Comparison of ENCODE assay signal across 8 cellular contexts in the genomic region with DNA sequence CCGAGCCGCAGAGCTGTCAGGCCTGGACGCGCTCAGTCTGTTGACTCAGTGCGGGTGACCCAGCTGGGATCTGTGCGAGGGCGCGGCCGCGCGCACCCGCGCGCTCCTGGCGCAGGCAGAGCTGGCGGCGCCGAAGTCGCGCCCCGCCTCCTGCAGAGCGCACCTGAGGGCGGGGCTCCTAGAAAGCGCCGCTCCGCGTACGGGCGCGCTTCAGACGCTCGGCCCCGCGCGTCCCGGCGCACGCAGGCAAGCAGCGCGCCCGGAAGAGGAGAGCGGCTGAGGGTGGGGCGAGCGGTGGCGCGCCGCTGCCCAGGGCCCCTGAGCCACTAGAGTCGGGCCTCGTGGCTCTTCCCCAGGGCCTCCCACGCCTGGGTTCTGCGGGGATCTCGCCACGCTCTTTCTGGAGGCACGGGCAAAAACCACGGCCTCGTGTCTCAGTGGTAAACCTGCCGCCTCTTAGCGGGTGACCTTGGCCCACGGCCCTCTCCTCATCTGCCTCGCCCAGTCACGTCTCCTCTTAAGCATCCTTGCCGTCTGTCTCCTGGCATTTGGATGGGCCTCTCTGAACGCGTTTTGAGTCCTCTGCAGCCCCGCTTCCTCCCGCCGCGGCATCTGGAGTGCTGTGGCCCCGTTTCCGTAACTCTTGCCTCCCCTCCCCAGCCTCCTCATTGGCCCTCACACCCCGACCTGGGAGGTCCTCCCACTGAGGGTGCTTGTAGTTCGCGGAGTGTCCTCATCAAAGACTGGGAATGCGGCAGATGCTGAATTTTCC. TPM values are rescaled to one million over a fixed set of nuclear protein-coding genes. Genes with fewer than 3 reads are reported as not detected.
DNase-seq lines count a peak whose midpoint lies in the region; FAIRE-seq and TF ChIP-seq lines count a peak whose summit lies in the region.

A gene with protein sequence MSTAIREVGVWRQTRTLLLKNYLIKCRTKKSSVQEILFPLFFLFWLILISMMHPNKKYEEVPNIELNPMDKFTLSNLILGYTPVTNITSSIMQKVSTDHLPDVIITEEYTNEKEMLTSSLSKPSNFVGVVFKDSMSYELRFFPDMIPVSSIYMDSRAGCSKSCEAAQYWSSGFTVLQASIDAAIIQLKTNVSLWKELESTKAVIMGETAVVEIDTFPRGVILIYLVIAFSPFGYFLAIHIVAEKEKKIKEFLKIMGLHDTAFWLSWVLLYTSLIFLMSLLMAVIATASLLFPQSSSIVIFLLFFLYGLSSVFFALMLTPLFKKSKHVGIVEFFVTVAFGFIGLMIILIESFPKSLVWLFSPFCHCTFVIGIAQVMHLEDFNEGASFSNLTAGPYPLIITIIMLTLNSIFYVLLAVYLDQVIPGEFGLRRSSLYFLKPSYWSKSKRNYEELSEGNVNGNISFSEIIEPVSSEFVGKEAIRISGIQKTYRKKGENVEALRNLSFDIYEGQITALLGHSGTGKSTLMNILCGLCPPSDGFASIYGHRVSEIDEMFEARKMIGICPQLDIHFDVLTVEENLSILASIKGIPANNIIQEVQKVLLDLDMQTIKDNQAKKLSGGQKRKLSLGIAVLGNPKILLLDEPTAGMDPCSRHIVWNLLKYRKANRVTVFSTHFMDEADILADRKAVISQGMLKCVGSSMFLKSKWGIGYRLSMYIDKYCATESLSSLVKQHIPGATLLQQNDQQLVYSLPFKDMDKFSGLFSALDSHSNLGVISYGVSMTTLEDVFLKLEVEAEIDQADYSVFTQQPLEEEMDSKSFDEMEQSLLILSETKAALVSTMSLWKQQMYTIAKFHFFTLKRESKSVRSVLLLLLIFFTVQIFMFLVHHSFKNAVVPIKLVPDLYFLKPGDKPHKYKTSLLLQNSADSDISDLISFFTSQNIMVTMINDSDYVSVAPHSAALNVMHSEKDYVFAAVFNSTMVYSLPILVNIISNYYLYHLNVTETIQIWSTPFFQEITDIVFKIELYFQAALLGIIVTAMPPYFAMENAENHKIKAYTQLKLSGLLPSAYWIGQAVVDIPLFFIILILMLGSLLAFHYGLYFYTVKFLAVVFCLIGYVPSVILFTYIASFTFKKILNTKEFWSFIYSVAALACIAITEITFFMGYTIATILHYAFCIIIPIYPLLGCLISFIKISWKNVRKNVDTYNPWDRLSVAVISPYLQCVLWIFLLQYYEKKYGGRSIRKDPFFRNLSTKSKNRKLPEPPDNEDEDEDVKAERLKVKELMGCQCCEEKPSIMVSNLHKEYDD (N-terminal part only) (minus strand): TSS at position 74 of the 772 bp plus-strand sequence. CDS start 12,718 bp downstream, outside the sequence.

- H3K4me3 ChIP-seq in MG63 (peak within 1 kb of the TSS; percentile 77), neuronal stem cell (ENCODE audit: low read length in 2 of 2) (peak within 1 kb of the TSS; percentile 50 to 86), subcutaneous abdominal adipose tissue (ENCODE audit: low read depth in 1 of 5, low read length in 5 of 5) (peak within 1 kb of the TSS; percentile 84 to 94 (median 87))

- H3K4ac ChIP-seq in H9 (ENCODE audit: low read depth, low read length) (no peak within 1 kb of the TSS), neuronal stem cell (ENCODE audit: low read length) (peak within 1 kb of the TSS; percentile 76)

- peak within 1 kb of the TSS; percentile 89 to 90 for H3K4me3 Mint-ChIP-seq in H9
- H3K4me3 Mint-ChIP-seq in activated naive CD4-positive, alpha-beta T cell treated with anti-CD3 and anti-CD28 coated beads for 36 hours = peak within 1 kb of the TSS; percentile 93

- H3K27me3 Mint-ChIP-seq in H9 (ENCODE audit: low read depth) = peaks cover 47% of the 10 kb centered on the region
- peaks cover 2% of the 10 kb centered on the region for H3K27me3 Mint-ChIP-seq in activated naive CD4-positive, alpha-beta T cell treated with anti-CD3 and anti-CD28 coated beads for 36 hours (ENCODE audit: low read depth)

- CTCF ChIA-PET in activated naive CD4-positive, alpha-beta T cell treated with anti-CD3 and anti-CD28 coated beads for 36 hours (lab: Charles Lee) = interaction anchor here (1.2 to 1.6 kb wide), 2 partner anchors 68 to 241 kb away, joined by 3 to 5 read pairs; no protein-coding TSS in a partner anchor

- peaks cover 22 to 43% of the 10 kb centered on the region in 2 experiments for H3K4me1 Mint-ChIP-seq in H9
- H3K4me1 Mint-ChIP-seq in activated naive CD4-positive, alpha-beta T cell treated with anti-CD3 and anti-CD28 coated beads for 36 hours (ENCODE audit: low read depth) = peaks cover 31% of the 10 kb centered on the region

- H3K79me1 ChIP-seq in H9 (ENCODE audit: insufficient read depth, low read depth, low read length, poor library complexity, severe bottlenecking) (no peaks in the 10 kb centered on the region), neuronal stem cell (ENCODE audit: low read depth, low read length) (peaks cover 2% of the 10 kb centered on the region)

- peaks cover 2 to 19% (median 5%) of the 10 kb centered on the region in 3 experiments; a peak in 4 of 7 replicates for H3K36me3 Mint-ChIP-seq in H9 (ENCODE audit: insufficient read depth in 1 of 3, low read depth in 3 of 3)
- H3K36me3 Mint-ChIP-seq in activated naive CD4-positive, alpha-beta T cell treated with anti-CD3 and anti-CD28 coated beads for 36 hours (ENCODE audit: low read depth) = peaks cover 2% of the 10 kb centered on the region

- intact Hi-C loops in activated naive CD4-positive, alpha-beta T cell treated with anti-CD3 and anti-CD28 coated beads for 36 hours (cut with micrococcal nuclease) = loop anchor here (1.0 to 2.0 kb wide), 5 partner anchors 87 to 1332 kb away; a partner anchor contains a TSS

- TF ChIP-seq CTCF in H9 (conservative IDR thresholded peaks at IDR 0.05) = no peak

- H2AK5ac ChIP-seq in H9 (ENCODE audit: insufficient read length, low read length) (no peak within 1 kb of the TSS), neuronal stem cell (ENCODE audit: low read depth, low read length) (peak within 1 kb of the TSS; percentile 75)

- H3K18ac ChIP-seq in H9 (ENCODE audit: insufficient read length, low read depth, low read length) (peak within 1 kb of the TSS; percentile 36), neuronal stem cell (ENCODE audit: low read length) (peak within 1 kb of the TSS; percentile 95)

- FAIRE-seq in frontal cortex (lab: Jason Lieb, UNC) = no peak

- no peak within 1 kb of the TSS for H2BK12ac ChIP-seq in H9 (ENCODE audit: insufficient read length, low read depth, low read length)
- peak within 1 kb of the TSS; percentile 82 for H2BK12ac ChIP-seq in neuronal stem cell (ENCODE audit: low read length)

- H3K36me3 ChIP-seq in MG63 (no peaks in the 10 kb centered on the region), neuronal stem cell (replicated peaks in 1 of 2; ENCODE audit: control insufficient read depth in 2 of 2, insufficient read depth in 2 of 2, low read length in 2 of 2) (no peaks in the 10 kb centered on the region), subcutaneous abdominal adipose tissue (ENCODE audit: control insufficient read depth in 5 of 5, insufficient read depth in 5 of 5, low read length in 5 of 5) (no peaks in the 10 kb centered on the region)

- no peak within 1 kb of the TSS for H3T11ph ChIP-seq in H9 (ENCODE audit: low read length)

- peak within 1 kb of the TSS in 1 of 3 experiments; percentile 39; a peak in 1 of 7 replicates for H3K27ac Mint-ChIP-seq in H9
- H3K27ac Mint-ChIP-seq in activated naive CD4-positive, alpha-beta T cell treated with anti-CD3 and anti-CD28 coated beads for 36 hours = peak within 1 kb of the TSS; percentile 95

- H3K56ac ChIP-seq in H9 (ENCODE audit: insufficient read length, low read depth, low read length) = no peak within 1 kb of the TSS

- H3K14ac ChIP-seq in H9 (ENCODE audit: insufficient read depth, low read length) (peak within 1 kb of the TSS; percentile 55), neuronal stem cell (ENCODE audit: low read length) (peak within 1 kb of the TSS; percentile 97)

- H3K23ac ChIP-seq in H9 (ENCODE audit: insufficient read length, low read depth, low read length) (no peak within 1 kb of the TSS), neuronal stem cell (ENCODE audit: low read depth, low read length, poor library complexity) (peak within 1 kb of the TSS; percentile 89)

- H3K27ac ChIP-seq in H9 (ENCODE audit: insufficient read length, low read depth, low read length) (no peak within 1 kb of the TSS), neuronal stem cell (replicated peaks; ENCODE audit: low read length) (no peak within 1 kb of the TSS), subcutaneous abdominal adipose tissue (ENCODE audit: low read depth, low read length) (peak within 1 kb of the TSS; percentile 94)

- no CpG with 5 or more reads among the region's 74 CpGs for WGBS in H9 (ENCODE audit: extremely low coverage, insufficient read length, low lambda C conversion rate)
- WGBS in neuronal stem cell (ENCODE audit: extremely low coverage in 2 of 2, insufficient read length in 2 of 2, insufficient replicate concordance in 1 of 2), 2 donors = no CpG with 5 or more reads among the region's 74 CpGs

- no peak within 1 kb of the TSS for H2BK20ac ChIP-seq in H9 (ENCODE audit: low read depth, low read length, poor library complexity, severe bottlenecking)

- H3K4me2 ChIP-seq in H9 (ENCODE audit: insufficient read depth, insufficient read length, low read length) (peak within 1 kb of the TSS; percentile 96), neuronal stem cell (ENCODE audit: insufficient read depth, low read length, poor library complexity, severe bottlenecking) (peak within 1 kb of the TSS; percentile 99)

- H4K8ac ChIP-seq in H9 (replicated peaks; ENCODE audit: insufficient read length, low read depth, low read length) (no peak within 1 kb of the TSS), neuronal stem cell (ENCODE audit: low read depth, low read length) (peak within 1 kb of the TSS; percentile 92)

- peaks cover 19% of the 10 kb centered on the region in 2 experiments for H3K9me3 Mint-ChIP-seq in H9
- peaks cover 8% of the 10 kb centered on the region for H3K9me3 Mint-ChIP-seq in activated naive CD4-positive, alpha-beta T cell treated with anti-CD3 and anti-CD28 coated beads for 36 hours

- DNase-seq in ELR (ENCODE audit: low read depth) (peak; percentile 95), H9 (peak; percentile 95), MG63 (peak; percentile 93), SIG-M5 treated with dmso at 0.1 percent for 504 hours (lab: John Stamatoyannopoulos, UW; ENCODE audit: unreplicated experiment) (peak; percentile 95), frontal cortex (ENCODE audit: low spot score in 2 of 2) (peak; percentile 81 to 83), neuronal stem cell (ENCODE audit: low spot score) (peak; percentile 83)
- peak; percentile 92 for DNase-seq in activated naive CD4-positive, alpha-beta T cell treated with anti-CD3 and anti-CD28 coated beads for 36 hours

- no peak within 1 kb of the TSS for H2AFZ ChIP-seq in H9 (ENCODE audit: low read length)
- peak within 1 kb of the TSS; percentile 100 for H2AFZ ChIP-seq in neuronal stem cell (ENCODE audit: low read length)

- H2BK120ac ChIP-seq in H9 (ENCODE audit: low read depth, low read length, poor library complexity, severe bottlenecking) = no peak within 1 kb of the TSS
- peak within 1 kb of the TSS; percentile 96 for H2BK120ac ChIP-seq in neuronal stem cell (ENCODE audit: low read depth, low read length)

- no peak within 1 kb of the TSS for H2BK5ac ChIP-seq in H9 (ENCODE audit: insufficient read length, low read length)
- H2BK5ac ChIP-seq in neuronal stem cell (ENCODE audit: low read length) = peak within 1 kb of the TSS; percentile 90

- H3K4me1 ChIP-seq in H9 (ENCODE audit: insufficient read depth, low read length) = 0 out of 2 replicates have a peak, but pooled peaks cover 2% of the 10 kb centered on the region
- H3K4me1 ChIP-seq in neuronal stem cell (ENCODE audit: control insufficient read depth in 2 of 2, insufficient read depth in 1 of 2, low read depth in 1 of 2, low read length in 2 of 2) = peaks cover 2 to 6% of the 10 kb centered on the region in 2 donors
- H3K4me1 ChIP-seq in subcutaneous abdominal adipose tissue (ENCODE audit: control insufficient read depth in 5 of 5, insufficient read depth in 5 of 5, low read length in 5 of 5) = peaks cover 0 to 33% (median 21%) of the 10 kb centered on the region in 5 donors

- H3K9ac ChIP-seq in H9 (ENCODE audit: extremely low read depth, insufficient read length, low read length) (peak within 1 kb of the TSS; percentile 39), neuronal stem cell (ENCODE audit: low read depth, low read length, poor library complexity) (peak within 1 kb of the TSS; percentile 95), subcutaneous abdominal adipose tissue (ENCODE audit: low read length in 5 of 5) (peak within 1 kb of the TSS; percentile 85 to 94 (median 88))

- no peaks in the 10 kb centered on the region for H4K20me1 ChIP-seq in H9 (ENCODE audit: control insufficient read depth, insufficient read depth, insufficient read length)

- H3K27me3 ChIP-seq in H9 (ENCODE audit: insufficient read depth, low read length) (peaks cover 3% of the 10 kb centered on the region; the same call in 1 of the 2 replicates), MG63 (peaks cover 8% of the 10 kb centered on the region; the same call in 1 of the 2 replicates), neuronal stem cell (ENCODE audit: control insufficient read depth in 3 of 3, insufficient read depth in 3 of 3, low read depth in 1 of 3, low read length in 3 of 3) (peaks cover 4 to 63% (median 10%) of the 10 kb centered on the region in 3 experiments), subcutaneous abdominal adipose tissue (ENCODE audit: control insufficient read depth in 5 of 5, insufficient read depth in 4 of 5, low read length in 5 of 5) (no peaks in the 10 kb centered on the region)

- H3K23me2 ChIP-seq in H9 (ENCODE audit: insufficient read length, low read depth, low read length, poor library complexity, severe bottlenecking) = peaks cover 15% of the 10 kb centered on the region

- H3K9me3 ChIP-seq in H9 (ENCODE audit: control insufficient read depth, low read depth, low read length) (no peaks in the 10 kb centered on the region), MG63 (no peaks in the 10 kb centered on the region), neuronal stem cell (replicated peaks in 1 of 2; ENCODE audit: control insufficient read depth in 2 of 2, insufficient read depth in 1 of 2, low read depth in 1 of 2, low read length in 2 of 2) (peaks cover 0 to 22% of the 10 kb centered on the region in 2 donors), subcutaneous abdominal adipose tissue (ENCODE audit: control insufficient read depth in 5 of 5, low read length in 5 of 5) (no peaks in the 10 kb centered on the region)

- no peak within 1 kb of the TSS for H4K5ac ChIP-seq in H9 (ENCODE audit: insufficient read length, low read depth, low read length)

- H2BK15ac ChIP-seq in H9 (ENCODE audit: low read depth, low read length) (no peak within 1 kb of the TSS), neuronal stem cell (ENCODE audit: low read length) (peak within 1 kb of the TSS; percentile 100)

- H3K79me2 ChIP-seq in H9 (ENCODE audit: insufficient read depth, low read length) = no peaks in the 10 kb centered on the region

- H4K91ac ChIP-seq in H9 (ENCODE audit: insufficient read length, low read depth, low read length) (no peak within 1 kb of the TSS), neuronal stem cell (ENCODE audit: low read depth, low read length, poor library complexity) (peak within 1 kb of the TSS; percentile 89)

RNA-seq across cellular contexts. Expression of the gene that starts here (rescaled TPM):
- total RNA-seq in H9 (2021) (4.0 and 4.5 TPM in 2 replicates), frontal cortex (49.3 TPM)
- total RNA-seq in MG63 (2014; rRNA removed; shearing (Covaris generic); ENCODE audit: low replicate concordance) = 3.7 and 3.9 TPM in 2 replicates
- 10 to 100 TPM; 14.3 to 15.1 TPM for total RNA-seq in activated naive CD4-positive, alpha-beta T cell treated with anti-CD3 and anti-CD28 coated beads for 36 hours
- polyA plus RNA-seq in neuronal stem cell (2013, experiment 1 of 2) = 3.5 TPM
- 4.7 TPM for polyA plus RNA-seq in neuronal stem cell (2013, experiment 2 of 2)

Comparison
In these comparisons a context has a peak if more than half of its experiments do, and no peak if none do; other contexts are left out.
1. H3K9ac ChIP-seq: peak in every context shown above with its lines; median percentile 95 in neuronal stem cell; 88 in subcutaneous abdominal adipose tissue; 39 in H9.